Comparison of ENCODE assay signal across 9 cellular contexts in genomic region chr11:38339835-38340440, GRCh38.
"Had no signal": no experiment of that assay in that cellular context is flagged by ENCODE, and none has a peak within 500 bp of the region (broad histone marks: within the 10 kb centered on the region; RNA-seq: fewer than 3 reads in every experiment).

No MANE protein-coding gene starts in this region.

- ATAC-seq: GM23338, HCT116 had no signal

- DNase-seq: H7, HFFc6, IMR-90, KBM-7 had no signal

- H2AFZ ChIP-seq: GM23338 had no signal

- H3K9me3 ChIP-seq: HAP-1 had no signal

- H3K36me3 ChIP-seq: HAP-1 had no signal

- FAIRE-seq: H1, HTR-8/SVneo had no signal

- H3K4me1 ChIP-seq: HAP-1 had no signal

- H3K4me3 ChIP-seq: GM23338, HAP-1 had no signal

- H3K4me2 ChIP-seq: GM23338 had no signal
